ENCODE assay signal across 2 cellular contexts in genomic region chr5:141343953-141344463, GRCh38.
TF ChIP-seq lines count a peak whose summit lies in the region.

No MANE protein-coding gene starts in this region.

TF ChIP-seq in liver, 16 proteins besides CTCF, POLR2A, EP300 and RAD21:
- TF ChIP-seq ATF3 (IDR thresholded peaks at IDR 0.05) (no peak), EGR1 (IDR thresholded peaks at IDR 0.05; ENCODE audit: low read depth in 2 of 2) (no peak), YY1 (IDR thresholded peaks at IDR 0.05) (no peak), FOXA1 (IDR thresholded peaks at IDR 0.05) (no peak), JUND (IDR thresholded peaks at IDR 0.05) (no peak), HNF4A (conservative IDR thresholded peaks at IDR 0.05) (no peak), HNF4G (IDR thresholded peaks at IDR 0.05) (no peak), FOXA2 (IDR thresholded peaks at IDR 0.05) (no peak)
- TF ChIP-seq, protein P1, sequence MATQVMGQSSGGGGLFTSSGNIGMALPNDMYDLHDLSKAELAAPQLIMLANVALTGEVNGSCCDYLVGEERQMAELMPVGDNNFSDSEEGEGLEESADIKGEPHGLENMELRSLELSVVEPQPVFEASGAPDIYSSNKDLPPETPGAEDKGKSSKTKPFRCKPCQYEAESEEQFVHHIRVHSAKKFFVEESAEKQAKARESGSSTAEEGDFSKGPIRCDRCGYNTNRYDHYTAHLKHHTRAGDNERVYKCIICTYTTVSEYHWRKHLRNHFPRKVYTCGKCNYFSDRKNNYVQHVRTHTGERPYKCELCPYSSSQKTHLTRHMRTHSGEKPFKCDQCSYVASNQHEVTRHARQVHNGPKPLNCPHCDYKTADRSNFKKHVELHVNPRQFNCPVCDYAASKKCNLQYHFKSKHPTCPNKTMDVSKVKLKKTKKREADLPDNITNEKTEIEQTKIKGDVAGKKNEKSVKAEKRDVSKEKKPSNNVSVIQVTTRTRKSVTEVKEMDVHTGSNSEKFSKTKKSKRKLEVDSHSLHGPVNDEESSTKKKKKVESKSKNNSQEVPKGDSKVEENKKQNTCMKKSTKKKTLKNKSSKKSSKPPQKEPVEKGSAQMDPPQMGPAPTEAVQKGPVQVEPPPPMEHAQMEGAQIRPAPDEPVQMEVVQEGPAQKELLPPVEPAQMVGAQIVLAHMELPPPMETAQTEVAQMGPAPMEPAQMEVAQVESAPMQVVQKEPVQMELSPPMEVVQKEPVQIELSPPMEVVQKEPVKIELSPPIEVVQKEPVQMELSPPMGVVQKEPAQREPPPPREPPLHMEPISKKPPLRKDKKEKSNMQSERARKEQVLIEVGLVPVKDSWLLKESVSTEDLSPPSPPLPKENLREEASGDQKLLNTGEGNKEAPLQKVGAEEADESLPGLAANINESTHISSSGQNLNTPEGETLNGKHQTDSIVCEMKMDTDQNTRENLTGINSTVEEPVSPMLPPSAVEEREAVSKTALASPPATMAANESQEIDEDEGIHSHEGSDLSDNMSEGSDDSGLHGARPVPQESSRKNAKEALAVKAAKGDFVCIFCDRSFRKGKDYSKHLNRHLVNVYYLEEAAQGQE (IDR thresholded peaks at IDR 0.05), result no peak

TF ChIP-seq in HepG2, 621 proteins besides CTCF, POLR2A, EP300 and RAD21:
- TF ChIP-seq SMAD3 (CRISPR knock-in tag; IDR thresholded peaks at IDR 0.05) (no peak), ZNF737 (CRISPR knock-in tag; IDR thresholded peaks at IDR 0.05; ENCODE audit: borderline replicate concordance) (no peak), PHB2 (IDR thresholded peaks at IDR 0.05; ENCODE audit: partially characterized antibody) (no peak), ZNF816 (CRISPR knock-in tag; IDR thresholded peaks at IDR 0.05; ENCODE audit: borderline replicate concordance) (no peak), ZHX2 (IDR thresholded peaks at IDR 0.05; ENCODE audit: low read depth) (no peak), ZHX2 (CRISPR knock-in tag; IDR thresholded peaks at IDR 0.05; ENCODE audit: borderline replicate concordance) (no peak), FOSL2 (CRISPR knock-in tag; IDR thresholded peaks at IDR 0.05) (no peak)
- TF ChIP-seq, protein P2, sequence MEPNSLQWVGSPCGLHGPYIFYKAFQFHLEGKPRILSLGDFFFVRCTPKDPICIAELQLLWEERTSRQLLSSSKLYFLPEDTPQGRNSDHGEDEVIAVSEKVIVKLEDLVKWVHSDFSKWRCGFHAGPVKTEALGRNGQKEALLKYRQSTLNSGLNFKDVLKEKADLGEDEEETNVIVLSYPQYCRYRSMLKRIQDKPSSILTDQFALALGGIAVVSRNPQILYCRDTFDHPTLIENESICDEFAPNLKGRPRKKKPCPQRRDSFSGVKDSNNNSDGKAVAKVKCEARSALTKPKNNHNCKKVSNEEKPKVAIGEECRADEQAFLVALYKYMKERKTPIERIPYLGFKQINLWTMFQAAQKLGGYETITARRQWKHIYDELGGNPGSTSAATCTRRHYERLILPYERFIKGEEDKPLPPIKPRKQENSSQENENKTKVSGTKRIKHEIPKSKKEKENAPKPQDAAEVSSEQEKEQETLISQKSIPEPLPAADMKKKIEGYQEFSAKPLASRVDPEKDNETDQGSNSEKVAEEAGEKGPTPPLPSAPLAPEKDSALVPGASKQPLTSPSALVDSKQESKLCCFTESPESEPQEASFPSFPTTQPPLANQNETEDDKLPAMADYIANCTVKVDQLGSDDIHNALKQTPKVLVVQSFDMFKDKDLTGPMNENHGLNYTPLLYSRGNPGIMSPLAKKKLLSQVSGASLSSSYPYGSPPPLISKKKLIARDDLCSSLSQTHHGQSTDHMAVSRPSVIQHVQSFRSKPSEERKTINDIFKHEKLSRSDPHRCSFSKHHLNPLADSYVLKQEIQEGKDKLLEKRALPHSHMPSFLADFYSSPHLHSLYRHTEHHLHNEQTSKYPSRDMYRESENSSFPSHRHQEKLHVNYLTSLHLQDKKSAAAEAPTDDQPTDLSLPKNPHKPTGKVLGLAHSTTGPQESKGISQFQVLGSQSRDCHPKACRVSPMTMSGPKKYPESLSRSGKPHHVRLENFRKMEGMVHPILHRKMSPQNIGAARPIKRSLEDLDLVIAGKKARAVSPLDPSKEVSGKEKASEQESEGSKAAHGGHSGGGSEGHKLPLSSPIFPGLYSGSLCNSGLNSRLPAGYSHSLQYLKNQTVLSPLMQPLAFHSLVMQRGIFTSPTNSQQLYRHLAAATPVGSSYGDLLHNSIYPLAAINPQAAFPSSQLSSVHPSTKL (CRISPR knock-in tag; IDR thresholded peaks at IDR 0.05), result no peak
- TF ChIP-seq, protein P3, sequence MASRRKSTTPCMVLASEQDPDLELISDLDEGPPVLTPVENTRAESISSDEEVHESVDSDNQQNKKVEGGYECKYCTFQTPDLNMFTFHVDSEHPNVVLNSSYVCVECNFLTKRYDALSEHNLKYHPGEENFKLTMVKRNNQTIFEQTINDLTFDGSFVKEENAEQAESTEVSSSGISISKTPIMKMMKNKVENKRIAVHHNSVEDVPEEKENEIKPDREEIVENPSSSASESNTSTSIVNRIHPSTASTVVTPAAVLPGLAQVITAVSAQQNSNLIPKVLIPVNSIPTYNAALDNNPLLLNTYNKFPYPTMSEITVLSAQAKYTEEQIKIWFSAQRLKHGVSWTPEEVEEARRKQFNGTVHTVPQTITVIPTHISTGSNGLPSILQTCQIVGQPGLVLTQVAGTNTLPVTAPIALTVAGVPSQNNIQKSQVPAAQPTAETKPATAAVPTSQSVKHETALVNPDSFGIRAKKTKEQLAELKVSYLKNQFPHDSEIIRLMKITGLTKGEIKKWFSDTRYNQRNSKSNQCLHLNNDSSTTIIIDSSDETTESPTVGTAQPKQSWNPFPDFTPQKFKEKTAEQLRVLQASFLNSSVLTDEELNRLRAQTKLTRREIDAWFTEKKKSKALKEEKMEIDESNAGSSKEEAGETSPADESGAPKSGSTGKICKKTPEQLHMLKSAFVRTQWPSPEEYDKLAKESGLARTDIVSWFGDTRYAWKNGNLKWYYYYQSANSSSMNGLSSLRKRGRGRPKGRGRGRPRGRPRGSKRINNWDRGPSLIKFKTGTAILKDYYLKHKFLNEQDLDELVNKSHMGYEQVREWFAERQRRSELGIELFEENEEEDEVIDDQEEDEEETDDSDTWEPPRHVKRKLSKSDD (CRISPR knock-in tag; IDR thresholded peaks at IDR 0.05; ENCODE audit: low read depth), result no peak
